ENCODE assay signal across 21 cellular contexts in genomic region chr3:27353221-27353620, GRCh38.
"Had no signal": no experiment of that assay in that cellular context is flagged by ENCODE, and none has a peak within 500 bp of the region (broad histone marks: within the 10 kb centered on the region; RNA-seq: fewer than 3 reads in every experiment).

No MANE protein-coding gene starts in this region.

- H3K27ac ChIP-seq: adrenal gland, coronary artery, neutrophil, parathyroid adenoma, tibial nerve had no signal

- H3K27ac Mint-ChIP-seq: activated T-helper 17 cell treated with anti-CD3 and anti-CD28 coated beads, Interleukin-2, amount 50 U/mL, for 72 hours; natural killer cell; stimulated activated naive B cell treated with anti-CD40 and anti-IgM and Interleukin-4, amounts not matched to agents 10 μg/mL and 1 μg/mL and 100 μg/mL, for 72 hours had no signal

- H3K36me3 ChIP-seq: adrenal gland, neutrophil, tibial nerve had no signal

- H3K9me3 Mint-ChIP-seq: activated T-helper 17 cell treated with anti-CD3 and anti-CD28 coated beads, Interleukin-2, amount 50 U/mL, for 72 hours; natural killer cell; stimulated activated naive B cell treated with anti-CD40 and anti-IgM and Interleukin-4, amounts not matched to agents 10 μg/mL and 1 μg/mL and 100 μg/mL, for 72 hours; T-cell had no signal

- H3K27me3 ChIP-seq: adrenal gland, neutrophil, tibial nerve had no signal

- DNase-seq: activated CD4-positive, alpha-beta T cell treated with anti-CD3 and anti-CD28 coated beads for 1 hour; activated CD4-positive, alpha-beta T cell treated with anti-CD3 and anti-CD28 coated beads, Interleukin-2, amount 50 U/mL, for 4 hours; activated naive CD4-positive, alpha-beta T cell treated with anti-CD3 and anti-CD28 coated beads, Interleukin-2, amount 50 U/mL, for 16 hours; activated T-cell treated with anti-CD3 and anti-CD28 coated beads for 4 hours; adrenal gland; central memory CD4-positive, alpha-beta T cell; effector CD4-positive, alpha-beta T cell; hippocampal formation; kidney glomerular epithelial cell; left ventricle myocardium superior; mesenchymal stem cell; natural killer cell; stimulated activated CD4-positive, alpha-beta T cell treated with anti-CD3 and anti-CD28 coated beads, Interleukin-2, amount 100 ng/mL, for 48 hours; stimulated activated naive B cell treated with anti-CD40 and anti-IgM and Interleukin-4, amounts not matched to agents 10 μg/mL and 1 μg/mL and 100 μg/mL, for 72 hours; T-cell; T-helper 9 cell had no signal

- ATAC-seq: activated T-helper 17 cell treated with anti-CD3 and anti-CD28 coated beads, Interleukin-2, amount 50 U/mL, for 72 hours; left ventricle myocardium superior; natural killer cell; stimulated activated naive B cell treated with anti-CD40 and anti-IgM and Interleukin-4, amounts not matched to agents 10 μg/mL and 1 μg/mL and 100 μg/mL, for 72 hours; T-cell had no signal

- H3K4me1 ChIP-seq: parathyroid adenoma, tibial nerve had no signal

- H3K4me3 Mint-ChIP-seq: natural killer cell; stimulated activated naive B cell treated with anti-CD40 and anti-IgM and Interleukin-4, amounts not matched to agents 10 μg/mL and 1 μg/mL and 100 μg/mL, for 72 hours; T-cell had no signal

- H3K36me3 Mint-ChIP-seq: natural killer cell; stimulated activated naive B cell treated with anti-CD40 and anti-IgM and Interleukin-4, amounts not matched to agents 10 μg/mL and 1 μg/mL and 100 μg/mL, for 72 hours; T-cell had no signal

- H3K27me3 Mint-ChIP-seq: activated T-helper 17 cell treated with anti-CD3 and anti-CD28 coated beads, Interleukin-2, amount 50 U/mL, for 72 hours; stimulated activated naive B cell treated with anti-CD40 and anti-IgM and Interleukin-4, amounts not matched to agents 10 μg/mL and 1 μg/mL and 100 μg/mL, for 72 hours; T-cell had no signal

- H3K4me3 ChIP-seq: adrenal gland, coronary artery, tibial nerve had no signal

- H3K79me2 ChIP-seq: parathyroid adenoma had no signal

- H3K9ac ChIP-seq: parathyroid adenoma had no signal

- H2AFZ ChIP-seq: parathyroid adenoma had no signal

- H3K9me3 ChIP-seq: adrenal gland, neutrophil, tibial nerve had no signal
